ENCODE assay signal across 8 cellular contexts in genomic region chr7:48035967-48036478, GRCh38. TPM values are rescaled to one million over a fixed set of nuclear protein-coding genes. Genes with fewer than 3 reads are reported as not detected.
DNase-seq lines count a peak whose midpoint lies in the region; ATAC-seq and TF ChIP-seq lines count a peak whose summit lies in the region.

No MANE protein-coding gene starts in this region.

- H3K27me3 ChIP-seq in CD4-positive, alpha-beta memory T cell (ENCODE audit: insufficient read depth, low read length) = no peaks in the 10 kb centered on the region
- H3K27me3 ChIP-seq in ascending aorta (no peaks in the 10 kb centered on the region), iPS-18a (ENCODE audit: control insufficient read depth, insufficient read depth, low read length) (peaks cover 45% of the 10 kb centered on the region), smooth muscle cell (ENCODE audit: low read depth) (peaks cover 32% of the 10 kb centered on the region)

- CTCF ChIA-PET in CD4-positive, alpha-beta memory T cell (lab: Charles Lee; ENCODE audit: partially characterized antibody) = interaction anchor here (1.2 to 1.5 kb wide), 2 partner anchors 44 to 49 kb away, joined by 3 to 4 read pairs; no protein-coding TSS in a partner anchor

- H2AFZ ChIP-seq in smooth muscle cell (ENCODE audit: low read depth) = peak overlapping the region; percentile 81

- H3K79me2 ChIP-seq in smooth muscle cell (ENCODE audit: low read depth) = no peaks in the 10 kb centered on the region

- TF ChIP-seq CTCF in ascending aorta (IDR thresholded peaks at IDR 0.05) (no peak), smooth muscle cell (IDR thresholded peaks at IDR 0.05; ENCODE audit: borderline replicate concordance, insufficient read depth, poor library complexity, severe bottlenecking) (no peak)

- peak overlapping the region; percentile 11 for H3K27ac ChIP-seq in CD4-positive, alpha-beta memory T cell (ENCODE audit: low read depth, low read length)
- H3K27ac ChIP-seq in ascending aorta (no peak overlapping the region), iPS-18a (ENCODE audit: low read length) (no peak overlapping the region), smooth muscle cell (ENCODE audit: low read depth) (no peak overlapping the region)

- peak overlapping the region; percentile 43 to 94 (median 87) for H3K27ac Mint-ChIP-seq in CD4-positive, alpha-beta memory T cell

- H3K4me1 Mint-ChIP-seq in CD4-positive, alpha-beta memory T cell = peaks cover 4 to 13% (median 9%) of the 10 kb centered on the region in 4 donors

- peak overlapping the region; percentile 68 to 69 for H3K4me3 ChIP-seq in CD4-positive, alpha-beta memory T cell (ENCODE audit: low read length in 2 of 2)
- H3K4me3 ChIP-seq in ascending aorta (peak overlapping the region; percentile 51 to 73), iPS-18a (ENCODE audit: low read length) (peak overlapping the region; percentile 88), smooth muscle cell (peak overlapping the region; percentile 53)

- 7% methylated on average over 42 of the region's 42 CpGs for WGBS in smooth muscle cell (ENCODE audit: low lambda C conversion rate)

- H3K9ac ChIP-seq in iPS-18a (ENCODE audit: low read length) (peak overlapping the region; percentile 48), smooth muscle cell (ENCODE audit: low read depth) (no peak overlapping the region)

- POLR2A ChIA-PET in CD4-positive, alpha-beta memory T cell (lab: Charles Lee; ENCODE audit: partially characterized antibody) = interaction anchor here (1.2 to 2.4 kb wide), 5 partner anchors 11 to 53 kb away, joined by 3 to 13 read pairs (median 4); partner anchors contain the start of gene UPP1

- peaks cover 0 to 4% (median 0%) of the 10 kb centered on the region in 8 donors for H3K9me3 Mint-ChIP-seq in CD4-positive, alpha-beta memory T cell

- intact Hi-C loops in CD4-positive, alpha-beta memory T cell (cut with micrococcal nuclease) = loop anchor here (1.0 to 2.0 kb wide), 6 partner anchors 10 to 74 kb away; partner anchors contain the start of genes HUS1 and UPP1
- intact Hi-C loops in ascending aorta (cut with DNase I) = loop anchor here (1.0 to 2.0 kb wide), 3 partner anchors 53 to 74 kb away; partner anchors contain the start of genes HUS1 and UPP1

- peaks cover 6 to 11% of the 10 kb centered on the region in 2 donors for H3K27me3 Mint-ChIP-seq in CD4-positive, alpha-beta memory T cell

- DNase-seq in CD4-positive, alpha-beta memory T cell = peak in 1 of 5 donors; percentile 12
- no peak for DNase-seq in ascending aorta (ENCODE audit: low spot score in 2 of 2)
- DNase-seq in smooth muscle cell (lab: John Stamatoyannopoulos, UW; ENCODE audit: unreplicated experiment) = no peak

- H3K4me3 Mint-ChIP-seq in CD4-positive, alpha-beta memory T cell = peak overlapping the region; percentile 78 to 94 (median 88)

- H3K4me2 ChIP-seq in smooth muscle cell = peak overlapping the region; percentile 88

- ATAC-seq in HG02885 (IDR thresholded peaks at IDR 0.05; ENCODE audit: poor library complexity, unreplicated experiment) (peak; percentile 10), HG03095 (IDR thresholded peaks at IDR 0.05; ENCODE audit: unreplicated experiment) (no peak), HG02973 (IDR thresholded peaks at IDR 0.05; ENCODE audit: unreplicated experiment) (no peak), GM21526 (IDR thresholded peaks at IDR 0.05; ENCODE audit: low FRiP score, unreplicated experiment) (no peak)

- no peaks in the 10 kb centered on the region for H3K9me3 ChIP-seq in CD4-positive, alpha-beta memory T cell (ENCODE audit: control insufficient read depth in 1 of 2, low read length in 2 of 2)
- H3K9me3 ChIP-seq in ascending aorta (no peaks in the 10 kb centered on the region), iPS-18a (ENCODE audit: control insufficient read depth, low read depth, low read length) (no peaks in the 10 kb centered on the region), smooth muscle cell (replicated peaks; ENCODE audit: low read depth) (no peaks in the 10 kb centered on the region)

- H4K20me1 ChIP-seq in smooth muscle cell (ENCODE audit: low read depth) = no peaks in the 10 kb centered on the region

- H3K36me3 Mint-ChIP-seq in CD4-positive, alpha-beta memory T cell = no peaks in the 10 kb centered on the region

- H3F3A ChIP-seq in smooth muscle cell (ENCODE audit: low read depth) = no peaks in the 10 kb centered on the region

- no peaks in the 10 kb centered on the region for H3K36me3 ChIP-seq in CD4-positive, alpha-beta memory T cell (ENCODE audit: insufficient read depth, low read length)
- no peaks in the 10 kb centered on the region for H3K36me3 ChIP-seq in ascending aorta
- H3K36me3 ChIP-seq in iPS-18a (ENCODE audit: control insufficient read depth, low read depth, low read length) = no peaks in the 10 kb centered on the region
- no peaks in the 10 kb centered on the region for H3K36me3 ChIP-seq in smooth muscle cell (ENCODE audit: low read depth)

- H3K4me1 ChIP-seq in CD4-positive, alpha-beta memory T cell (ENCODE audit: insufficient read depth, low read length) = peaks cover 7% of the 10 kb centered on the region
- H3K4me1 ChIP-seq in ascending aorta = peaks cover 0 to 8% of the 10 kb centered on the region in 2 donors
- peaks cover 26% of the 10 kb centered on the region for H3K4me1 ChIP-seq in iPS-18a (ENCODE audit: control insufficient read depth, low read depth, low read length)
- peaks cover 5% of the 10 kb centered on the region for H3K4me1 ChIP-seq in smooth muscle cell (ENCODE audit: low read depth)

RNA-seq across cellular contexts. Expression of gene C7orf57, which starts 0.7 kb away (rescaled TPM):
- not detected for total RNA-seq in CD4-positive, alpha-beta memory T cell
- under 1 TPM; 0.16 to 0.22 TPM for polyA plus RNA-seq in CD4-positive, alpha-beta memory T cell
- total RNA-seq in ascending aorta (not detected), smooth muscle cell (not detected in 2 replicates)
- not detected in 2 replicates for polyA plus RNA-seq in smooth muscle cell

RNA-seq across cellular contexts. Expression of gene SUN3, which starts 7.1 kb away (rescaled TPM):
- not detected for total RNA-seq in CD4-positive, alpha-beta memory T cell
- under 1 TPM in 1 of 2 donors, not detected in 1; 0.56 TPM for polyA plus RNA-seq in CD4-positive, alpha-beta memory T cell
- total RNA-seq in ascending aorta = not detected
- total RNA-seq in smooth muscle cell = not detected in 2 replicates
- 0.40 TPM in 1 of 2 replicates, not detected in the other for polyA plus RNA-seq in smooth muscle cell

RNA-seq across cellular contexts. Expression of gene UPP1, which starts 53.0 kb away (rescaled TPM):
- total RNA-seq in CD4-positive, alpha-beta memory T cell = 10 to 100 TPM; 52.7 to 54.2 TPM
- 100 to 1,000 TPM; 107 to 123 TPM for polyA plus RNA-seq in CD4-positive, alpha-beta memory T cell
- total RNA-seq in ascending aorta (21.1 TPM), smooth muscle cell (12.5 and 23.6 TPM in 2 replicates)
- polyA plus RNA-seq in smooth muscle cell = 43.8 and 56.2 TPM in 2 replicates

RNA-seq across cellular contexts. Expression of gene HUS1, which starts 56.6 kb away (rescaled TPM):
- 10 to 100 TPM; 72.5 to 74.1 TPM for total RNA-seq in CD4-positive, alpha-beta memory T cell
- polyA plus RNA-seq in CD4-positive, alpha-beta memory T cell = 10 to 100 TPM; 39.7 to 53.9 TPM
- total RNA-seq in ascending aorta = 30.4 TPM
- total RNA-seq in smooth muscle cell = 35.8 and 39.1 TPM in 2 replicates
- polyA plus RNA-seq in smooth muscle cell = 13.2 and 17.4 TPM in 2 replicates
